ENCODE assay signal across 1 cellular context in genomic region chr11:2817431-2817830, GRCh38.
TF ChIP-seq lines count a peak whose summit lies in the region.

No MANE protein-coding gene starts in this region.

TF ChIP-seq in IMR-90, 13 proteins besides CTCF, POLR2A, EP300 and RAD21:
- TF ChIP-seq BHLHE40 (IDR thresholded peaks at IDR 0.05; ENCODE audit: low read depth, low read length): no peak
- TF ChIP-seq SMC3 (IDR thresholded peaks at IDR 0.05; ENCODE audit: low read depth, low read length): no peak
- no peak for TF ChIP-seq MAFK (IDR thresholded peaks at IDR 0.05; ENCODE audit: low read depth, low read length)
- no peak for TF ChIP-seq NFE2L2 (IDR thresholded peaks at IDR 0.05; ENCODE audit: low read depth, low read length)
- TF ChIP-seq MAZ (IDR thresholded peaks at IDR 0.05; ENCODE audit: borderline replicate concordance, low read depth, low read length): no peak
- no peak for TF ChIP-seq CEBPB (IDR thresholded peaks at IDR 0.05; ENCODE audit: low read depth, low read length)
- no peak for TF ChIP-seq MXI1 (IDR thresholded peaks at IDR 0.05; ENCODE audit: borderline replicate concordance, low read depth, low read length)
- no peak for TF ChIP-seq ELK1 (IDR thresholded peaks at IDR 0.05; ENCODE audit: borderline replicate concordance, low read depth, low read length)
- no peak for TF ChIP-seq FOS (IDR thresholded peaks at IDR 0.05; ENCODE audit: low read depth, low read length)
- TF ChIP-seq USF2 (IDR thresholded peaks at IDR 0.05; ENCODE audit: low read depth, low read length): no peak
- no peak for TF ChIP-seq RFX5 (IDR thresholded peaks at IDR 0.05; ENCODE audit: low read depth, low read length)
- no peak for TF ChIP-seq RCOR1 (IDR thresholded peaks at IDR 0.05; ENCODE audit: insufficient replicate concordance, low read length)
- TF ChIP-seq CHD1 (IDR thresholded peaks at IDR 0.05; ENCODE audit: low read depth, low read length): no peak
